15 cellular contexts compared by ENCODE assay signal in genomic region chr13:113817860-113818691, GRCh38. TPM values are rescaled to one million over a fixed set of nuclear protein-coding genes. Genes with fewer than 3 reads are reported as not detected.
DNase-seq lines count a peak whose midpoint lies in the region; ATAC-seq, FAIRE-seq and TF ChIP-seq lines count a peak whose summit lies in the region.
"Had no signal": no experiment of that assay in that cellular context is flagged by ENCODE, and none has a peak within 500 bp of the region (broad histone marks: within the 10 kb centered on the region; RNA-seq: fewer than 3 reads in every experiment).

No MANE protein-coding gene starts in this region.

- peaks cover 13% of the 10 kb centered on the region for H3K27me3 Mint-ChIP-seq in glutamatergic neuron (ENCODE audit: unreplicated experiment)
- H3K27me3 Mint-ChIP-seq in naive thymus-derived CD4-positive, alpha-beta T cell, result peaks cover 0 to 3% (median 0%) of the 10 kb centered on the region in 5 donors
- H3K27me3 Mint-ChIP-seq: activated CD4-positive, alpha-beta T cell treated with anti-CD3 and anti-CD28 coated beads, Interleukin-2, amount 10 ng/mL, durations not matched to agents 24 days and 14 days had no signal

- DNase-seq in Right ventricle myocardium inferior (ENCODE audit: missing footprints) (peak; percentile 64), left cardiac atrium (no peak), glutamatergic neuron (peak; percentile 63), sigmoid colon (no peak), NCI-H1092 treated with DMSO at 0.1 percent for 48 hours (lab: John Stamatoyannopoulos, UW) (no peak), GM12892 (ENCODE audit: insufficient read length) (no peak), G401 (ENCODE audit: low spot score) (no peak)
- no peak for DNase-seq in naive thymus-derived CD4-positive, alpha-beta T cell
- DNase-seq: activated CD4-positive, alpha-beta T cell treated with anti-CD3 and anti-CD28 coated beads, Interleukin-2, amount 10 ng/mL, durations not matched to agents 24 days and 14 days; GDM1; mesendoderm; NCI-H774; small intestine had no signal

- H3K27ac ChIP-seq in sigmoid colon, result peak overlapping the region; percentile 53 to 89 (median 68)
- H3K27ac ChIP-seq in naive thymus-derived CD4-positive, alpha-beta T cell (ENCODE audit: low read depth, low read length), result no peak overlapping the region

- ATAC-seq in Right ventricle myocardium inferior (no peak), left cardiac atrium (no peak)
- ATAC-seq in naive thymus-derived CD4-positive, alpha-beta T cell, result no peak

- no peak for FAIRE-seq in GM12892 (lab: Jason Lieb, UNC)
- FAIRE-seq: A204.1, small intestine had no signal

- no peak for TF ChIP-seq EP300 in sigmoid colon (IDR thresholded peaks at IDR 0.05)

- H3K4me3 ChIP-seq in sigmoid colon, result no peak overlapping the region
- H3K4me3 ChIP-seq in naive thymus-derived CD4-positive, alpha-beta T cell (ENCODE audit: low read length), result no peak overlapping the region
- H3K4me3 ChIP-seq: MG63 had no signal

- H3K4me3 Mint-ChIP-seq in glutamatergic neuron (ENCODE audit: unreplicated experiment), result no peak overlapping the region
- H3K4me3 Mint-ChIP-seq in naive thymus-derived CD4-positive, alpha-beta T cell, result peak overlapping the region in 4 of 10 donors; percentile 47 to 92 (median 75)

- TF ChIP-seq CTCF in glutamatergic neuron (IDR thresholded peaks at IDR 0.05; ENCODE audit: partially characterized antibody, unreplicated experiment), result no peak
- TF ChIP-seq CTCF in sigmoid colon (IDR thresholded peaks at IDR 0.05), result no peak

- intact Hi-C loops in Right ventricle myocardium inferior (cut with DNase I) (loop anchor here (1.0 to 2.0 kb wide), 4 partner anchors 45 to 409 kb away; no protein-coding TSS in a partner anchor), left cardiac atrium (cut with DNase I) (loop anchor here (2.0 to 5.0 kb wide), 6 partner anchors 44 to 409 kb away; partner anchors contain the start of genes GAS6 (in 1 of the 2) and TMEM255B (in 1 of the 2)), sigmoid colon (cut with DNase I) (loop anchor here (1.0 to 2.0 kb wide), 4 partner anchors 46 to 409 kb away; partner anchors contain the start of gene GAS6)
- intact Hi-C loops in naive thymus-derived CD4-positive, alpha-beta T cell (cut with micrococcal nuclease), result loop anchor here (1.0 to 10.0 kb wide), 12 partner anchors 44 to 666 kb away; partner anchors contain the start of genes CDC16 (in 2 of the 2), GAS6 (in 1 of the 2) and RASA3 (in 1 of the 2)

- H3K4me1 ChIP-seq in sigmoid colon, result peaks cover 0 to 63% (median 51%) of the 10 kb centered on the region in 4 donors
- peaks cover 10 to 11% of the 10 kb centered on the region in 2 donors for H3K4me1 ChIP-seq in naive thymus-derived CD4-positive, alpha-beta T cell (ENCODE audit: control insufficient read depth in 2 of 2, insufficient read depth in 2 of 2, low read length in 2 of 2)

- H3K36me3 Mint-ChIP-seq in glutamatergic neuron (ENCODE audit: unreplicated experiment), result peaks cover 10% of the 10 kb centered on the region
- H3K36me3 Mint-ChIP-seq in naive thymus-derived CD4-positive, alpha-beta T cell, result peaks cover 0 to 15% (median 0%) of the 10 kb centered on the region in 5 donors

- no peaks in the 10 kb centered on the region for H3K27me3 ChIP-seq in sigmoid colon
- H3K27me3 ChIP-seq in naive thymus-derived CD4-positive, alpha-beta T cell (ENCODE audit: control insufficient read depth in 2 of 2, insufficient read depth in 2 of 2, low read length in 2 of 2), result no peaks in the 10 kb centered on the region
- H3K27me3 ChIP-seq: MG63 had no signal

- peaks cover 0 to 8% (median 1%) of the 10 kb centered on the region in 4 donors for H3K36me3 ChIP-seq in sigmoid colon
- H3K36me3 ChIP-seq in naive thymus-derived CD4-positive, alpha-beta T cell (ENCODE audit: control insufficient read depth in 2 of 3, insufficient read depth in 3 of 3, low read length in 3 of 3), result peaks cover 0 to 16% (median 0%) of the 10 kb centered on the region in 3 experiments

- in situ Hi-C loops in G401 (cut with HindIII; ENCODE audit: low sequenced_read_pairs), result no loop called here

- H3K27ac Mint-ChIP-seq in glutamatergic neuron (ENCODE audit: unreplicated experiment), result peak overlapping the region; percentile 28
- H3K27ac Mint-ChIP-seq in naive thymus-derived CD4-positive, alpha-beta T cell, result peak overlapping the region in 2 of 9 donors; percentile 33 to 62

- peaks cover 10% of the 10 kb centered on the region for H3K9me3 Mint-ChIP-seq in glutamatergic neuron (ENCODE audit: unreplicated experiment)
- peaks cover 0 to 1% (median 0%) of the 10 kb centered on the region in 11 donors for H3K9me3 Mint-ChIP-seq in naive thymus-derived CD4-positive, alpha-beta T cell
- H3K9me3 Mint-ChIP-seq: activated CD4-positive, alpha-beta T cell treated with anti-CD3 and anti-CD28 coated beads, Interleukin-2, amount 10 ng/mL, durations not matched to agents 24 days and 14 days had no signal

- peaks cover 16% of the 10 kb centered on the region for H3K4me1 Mint-ChIP-seq in glutamatergic neuron (ENCODE audit: low read depth, unreplicated experiment)
- peaks cover 13 to 30% (median 23%) of the 10 kb centered on the region in 7 donors for H3K4me1 Mint-ChIP-seq in naive thymus-derived CD4-positive, alpha-beta T cell

- POLR2A ChIA-PET in naive thymus-derived CD4-positive, alpha-beta T cell (lab: Charles Lee), result no interaction called here

- no peak for TF ChIP-seq POLR2A in sigmoid colon (IDR thresholded peaks at IDR 0.05)
- TF ChIP-seq POLR2A in GM12892 (IDR thresholded peaks at IDR 0.05; ENCODE audit: low read depth, low read length), result no peak

- CTCF ChIA-PET in naive thymus-derived CD4-positive, alpha-beta T cell (lab: Charles Lee), result no interaction called here

- H3K9me3 ChIP-seq in sigmoid colon, result no peaks in the 10 kb centered on the region
- no peaks in the 10 kb centered on the region for H3K9me3 ChIP-seq in naive thymus-derived CD4-positive, alpha-beta T cell (ENCODE audit: control insufficient read depth in 2 of 3, low read length in 3 of 3)
- H3K9me3 ChIP-seq: MG63 had no signal

- WGBS in sigmoid colon, 2 donors, result 84 to 91% methylated on average over 60 of the region's 60 CpGs

RNA-seq across cellular contexts. Expression of gene GAS6, which starts 45.8 kb away (rescaled TPM):
- total RNA-seq in Right ventricle myocardium inferior, result 189 TPM
- 100 to 1,000 TPM; 165 to 175 TPM for total RNA-seq in left cardiac atrium
- 47.6 TPM for total RNA-seq in glutamatergic neuron (ENCODE audit: unreplicated experiment)
- total RNA-seq in sigmoid colon, result 100 to 1,000 TPM in 1 of 4 donors, 10 to 100 TPM in 3; 34.4 to 105 (median 70.4) TPM
- 100 to 1,000 TPM in 1 of 3 donors, 10 to 100 TPM in 2; 27.0 to 101 (median 28.2) TPM for polyA plus RNA-seq in sigmoid colon
- polyA plus RNA-seq in GM12892 (2012; ENCODE audit: missing spikeins), result 0.51 TPM
- total RNA-seq in naive thymus-derived CD4-positive, alpha-beta T cell, result 1 to 10 TPM; 2.4 to 5.5 (median 3.2) TPM
- under 1 TPM in 1 of 2 donors, not detected in 1; 0.38 TPM for polyA plus RNA-seq in naive thymus-derived CD4-positive, alpha-beta T cell
- total RNA-seq in G401 (2014; rRNA removed; shearing (Covaris generic)), result 16.0 and 16.2 TPM in 2 replicates

RNA-seq across cellular contexts. Expression of gene TMEM255B, which starts 59.0 kb away (rescaled TPM):
- total RNA-seq in Right ventricle myocardium inferior (9.8 TPM), left cardiac atrium (10 to 100 TPM; 10.5 to 14.1 TPM), glutamatergic neuron (ENCODE audit: unreplicated experiment) (13.8 TPM), sigmoid colon (10 to 100 TPM in 2 of 4 donors, 1 to 10 TPM in 1, under 1 TPM in 1; 0.99 to 11.1 (median 7.3) TPM)
- polyA plus RNA-seq in sigmoid colon, result 1 to 10 TPM in 2 of 3 donors, under 1 TPM in 1; 0.60 to 4.6 (median 1.8) TPM
- polyA plus RNA-seq in GM12892 (2012; ENCODE audit: missing spikeins), result 0.45 TPM
- total RNA-seq in naive thymus-derived CD4-positive, alpha-beta T cell, result 1 to 10 TPM in 4 of 5 experiments, under 1 TPM in 1; 0.62 to 3.3 (median 1.6) TPM
- under 1 TPM in 1 of 2 donors, not detected in 1; 0.08 TPM for polyA plus RNA-seq in naive thymus-derived CD4-positive, alpha-beta T cell
- total RNA-seq in G401 (2014; rRNA removed; shearing (Covaris generic)), result 1.2 TPM in 1 of 2 replicates, not detected in the other

Comparison
In these comparisons a context has a peak if more than half of its experiments do, and no peak if none do; other contexts are left out.
1. DNase-seq: peak in Right ventricle myocardium inferior (single experiment) and glutamatergic neuron (single experiment); none in left cardiac atrium (single experiment), sigmoid colon (single experiment), NCI-H1092 treated with DMSO at 0.1 percent for 48 hours (single experiment), GM12892 (single experiment), naive thymus-derived CD4-positive, alpha-beta T cell (0 of 9) and G401 (single experiment).